8 cellular contexts compared by ENCODE assay signal in genomic region chr2:225040862-225041209, GRCh38. TPM values are rescaled to one million over a fixed set of nuclear protein-coding genes. Genes with fewer than 3 reads are reported as not detected.
DNase-seq lines count a peak whose midpoint lies in the region; ATAC-seq lines count a peak whose summit lies in the region.

No MANE protein-coding gene starts in this region.

- H3K36me3 ChIP-seq in skeletal muscle tissue (ENCODE audit: control insufficient read depth in 3 of 3, insufficient read depth in 3 of 3, low read length in 3 of 3), result no peaks in the 10 kb centered on the region
- H3K36me3 ChIP-seq in HAP-1 (replicated peaks), result no peaks in the 10 kb centered on the region

- peaks cover 64% of the 10 kb centered on the region for H3K4me1 Mint-ChIP-seq in activated T-cell treated with anti-CD3 and anti-CD28 coated beads, Interleukin-2, amount 50 U/mL, for 4 hours (ENCODE audit: low read depth)

- H3K4me3 ChIP-seq in skeletal muscle tissue (ENCODE audit: low read length in 3 of 3) (peak overlapping the region; percentile 64 to 77 (median 68)), HAP-1 (no peak overlapping the region)

- H3K27me3 ChIP-seq in skeletal muscle tissue (ENCODE audit: control insufficient read depth in 3 of 3, insufficient read depth in 3 of 3, low read length in 3 of 3) (peaks cover 0 to 31% (median 18%) of the 10 kb centered on the region in 3 donors), HAP-1 (ENCODE audit: low read depth) (peaks cover 28% of the 10 kb centered on the region)

- peak overlapping the region; percentile 98 for H3K4me3 Mint-ChIP-seq in activated T-cell treated with anti-CD3 and anti-CD28 coated beads, Interleukin-2, amount 50 U/mL, for 4 hours

- H3K4me1 ChIP-seq in skeletal muscle tissue (ENCODE audit: control insufficient read depth in 3 of 3, insufficient read depth in 3 of 3, low read length in 3 of 3), result peaks cover 8 to 16% (median 11%) of the 10 kb centered on the region in 3 donors
- H3K4me1 ChIP-seq in HAP-1, result no peaks in the 10 kb centered on the region

- H3K9me3 Mint-ChIP-seq in activated T-cell treated with anti-CD3 and anti-CD28 coated beads, Interleukin-2, amount 50 U/mL, for 4 hours, result no peaks in the 10 kb centered on the region

- DNase-seq in AG08395 (ENCODE audit: low spot score) (peak; percentile 24), globus pallidus (ENCODE audit: low spot score) (peak; percentile 69), HAP-1 (ENCODE audit: low spot score in 2 of 2) (no peak), NCI-H2227 treated with DMSO at 0.1 percent for 48 hours (lab: John Stamatoyannopoulos, UW) (no peak)
- peak; percentile 28 for DNase-seq in activated T-cell treated with anti-CD3 and anti-CD28 coated beads, Interleukin-2, amount 50 U/mL, for 4 hours

- peaks cover 7% of the 10 kb centered on the region for H3K36me3 Mint-ChIP-seq in activated T-cell treated with anti-CD3 and anti-CD28 coated beads, Interleukin-2, amount 50 U/mL, for 4 hours (ENCODE audit: insufficient read depth)

- in situ Hi-C loops in HAP-1 (cut with MboI; ENCODE audit: low sequenced_read_pairs), result no loop called here

- no peaks in the 10 kb centered on the region for H3K27me3 Mint-ChIP-seq in activated T-cell treated with anti-CD3 and anti-CD28 coated beads, Interleukin-2, amount 50 U/mL, for 4 hours (ENCODE audit: low read depth)

- H3K27ac ChIP-seq in skeletal muscle tissue (ENCODE audit: low read depth, low read length), result no peak overlapping the region

- peak overlapping the region in 2 of 3 donors; percentile 34 to 64 for H3K9ac ChIP-seq in skeletal muscle tissue (ENCODE audit: low read depth in 1 of 3, low read length in 3 of 3)

- ATAC-seq in GM19397 (IDR thresholded peaks at IDR 0.05; ENCODE audit: unreplicated experiment) (peak; percentile 13), HG03520 (IDR thresholded peaks at IDR 0.05; ENCODE audit: unreplicated experiment) (peak; percentile 14)
- ATAC-seq in activated T-cell treated with anti-CD3 and anti-CD28 coated beads, Interleukin-2, amount 50 U/mL, for 4 hours, result peak; percentile 6 to 12

- no peaks in the 10 kb centered on the region for H3K9me3 ChIP-seq in skeletal muscle tissue (ENCODE audit: control insufficient read depth in 3 of 3, low read length in 3 of 3)
- H3K9me3 ChIP-seq in HAP-1, result no peaks in the 10 kb centered on the region

RNA-seq across cellular contexts. Expression of gene DOCK10, which starts 1.4 kb away (rescaled TPM):
- total RNA-seq in activated T-cell treated with anti-CD3 and anti-CD28 coated beads, Interleukin-2, amount 50 U/mL, for 4 hours, result 100 to 1,000 TPM; 173 to 222 (median 219) TPM
- 15.1 TPM for total RNA-seq in skeletal muscle tissue

Comparison
In these comparisons a context has a peak if more than half of its experiments do, and no peak if none do; other contexts are left out.
1. DNase-seq: peak in AG08395 (single experiment), activated T-cell treated with anti-CD3 and anti-CD28 coated beads, Interleukin-2, amount 50 U/mL, for 4 hours (single experiment) and globus pallidus (single experiment); none in HAP-1 (0 of 2) and NCI-H2227 treated with DMSO at 0.1 percent for 48 hours (single experiment).
2. RNA of gene DOCK10, which starts 1.4 kb away (total RNA-seq): 173 to 222 TPM in activated T-cell treated with anti-CD3 and anti-CD28 coated beads, Interleukin-2, amount 50 U/mL, for 4 hours; 15.1 TPM in skeletal muscle tissue (single experiment); every median in the first group is over 10 times any median in the second.
3. Peak in every context shown above with its lines, with median percentiles within 50 percentile points of each other: ATAC-seq.